In genomic region chr11:124738713-124739478, GRCh38 we compare ENCODE assay signal across 9 cellular contexts. TPM values are rescaled to one million over a fixed set of nuclear protein-coding genes. Genes with fewer than 3 reads are reported as not detected.
DNase-seq lines count a peak whose midpoint lies in the region; ATAC-seq and TF ChIP-seq lines count a peak whose summit lies in the region.
"Had no signal": no experiment of that assay in that cellular context is flagged by ENCODE, and none has a peak within 500 bp of the region (broad histone marks: within the 10 kb centered on the region; RNA-seq: fewer than 3 reads in every experiment).

No MANE protein-coding gene starts in this region.

- no peaks in the 10 kb centered on the region for H3K36me3 ChIP-seq in heart left ventricle
- H3K36me3 ChIP-seq in adipocyte (ENCODE audit: control insufficient read depth, insufficient read depth, low read length, severe bottlenecking): no peaks in the 10 kb centered on the region
- H3K36me3 ChIP-seq in kidney epithelial cell (ENCODE audit: control insufficient read depth, insufficient read depth, low read length): no peaks in the 10 kb centered on the region
- no peaks in the 10 kb centered on the region for H3K36me3 ChIP-seq in thoracic aorta
- no peaks in the 10 kb centered on the region for H3K36me3 ChIP-seq in gastroesophageal sphincter

- peaks cover 0 to 42% (median 16%) of the 10 kb centered on the region in 12 donors for H3K4me1 ChIP-seq in heart left ventricle
- H3K4me1 ChIP-seq in adipocyte (ENCODE audit: control insufficient read depth, insufficient read depth, low read length): peaks cover 5% of the 10 kb centered on the region
- H3K4me1 ChIP-seq in thoracic aorta (ENCODE audit: control insufficient read depth in 1 of 2, low read depth in 2 of 2): peaks cover 6 to 23% of the 10 kb centered on the region in 2 donors
- H3K4me1 ChIP-seq in gastroesophageal sphincter: peaks cover 0 to 23% (median 12%) of the 10 kb centered on the region in 3 donors

- H3K4me3 ChIP-seq in heart left ventricle (peak overlapping the region in 8 of 12 donors; percentile 56 to 78 (median 62)), adipocyte (ENCODE audit: low read length) (peak overlapping the region; percentile 73), kidney epithelial cell (ENCODE audit: low read depth, low read length) (peak overlapping the region; percentile 35), thoracic aorta (peak overlapping the region; percentile 82), gastroesophageal sphincter (peak overlapping the region in 1 of 2 donors; percentile 59)

- DNase-seq in heart left ventricle (no peak), left cardiac atrium (no peak), adipocyte (ENCODE audit: low read depth) (no peak), kidney epithelial cell (ENCODE audit: low read depth) (no peak), thoracic aorta (ENCODE audit: low spot score) (no peak), NCI-H774 (lab: John Stamatoyannopoulos, UW) (no peak)
- DNase-seq in stimulated activated CD4-positive, alpha-beta T cell treated with anti-CD3 and anti-CD28 coated beads, Interleukin-1b, Interleukin-23, amount 100 ng/mL, for 48 hours: no peak

- TF ChIP-seq EP300 in gastroesophageal sphincter (IDR thresholded peaks at IDR 0.05): no peak

- ATAC-seq in heart left ventricle: no peak
- ATAC-seq in left cardiac atrium: no peak
- no peak for ATAC-seq in thoracic aorta (ENCODE audit: insufficient number of reproducible peaks, low FRiP score, low read depth)
- ATAC-seq in gastroesophageal sphincter: no peak

- intact Hi-C loops in heart left ventricle (cut with DNase I): no loop called here
- intact Hi-C loops in left cardiac atrium (cut with DNase I): no loop called here

- 56 to 64% (median 59%) methylated on average over 21 of the region's 21 CpGs for WGBS in heart left ventricle, 4 donors
- 74 to 83% methylated on average over 13 to 20 of the region's 21 CpGs for WGBS in gastroesophageal sphincter (ENCODE audit: low coverage in 1 of 2), 2 donors

- no peaks in the 10 kb centered on the region for H3K9me3 ChIP-seq in heart left ventricle
- H3K9me3 ChIP-seq in adipocyte (ENCODE audit: control insufficient read depth, low read length): no peaks in the 10 kb centered on the region
- H3K9me3 ChIP-seq in thoracic aorta: no peaks in the 10 kb centered on the region
- H3K9me3 ChIP-seq in gastroesophageal sphincter: no peaks in the 10 kb centered on the region

- peaks cover 0 to 33% (median 5%) of the 10 kb centered on the region in 9 donors for H3K27me3 ChIP-seq in heart left ventricle
- H3K27me3 ChIP-seq in adipocyte (replicated peaks; ENCODE audit: control insufficient read depth, insufficient read depth, low read length): peaks cover 90% of the 10 kb centered on the region
- peaks cover 35% of the 10 kb centered on the region for H3K27me3 ChIP-seq in kidney epithelial cell (ENCODE audit: control insufficient read depth, insufficient read depth, low read length)
- no peaks in the 10 kb centered on the region for H3K27me3 ChIP-seq in thoracic aorta (replicated peaks; ENCODE audit: insufficient read depth)
- peaks cover 67% of the 10 kb centered on the region for H3K27me3 ChIP-seq in gastroesophageal sphincter

- H3K9ac ChIP-seq in adipocyte (ENCODE audit: low read length): no peak overlapping the region

- H3K27ac ChIP-seq in heart left ventricle (peak overlapping the region in 1 of 12 donors; percentile 16), thoracic aorta (no peak overlapping the region), gastroesophageal sphincter (no peak overlapping the region)

- no peak for TF ChIP-seq POLR2A in heart left ventricle (IDR thresholded peaks at IDR 0.05)
- no peak for TF ChIP-seq POLR2A in gastroesophageal sphincter (IDR thresholded peaks at IDR 0.05)

- TF ChIP-seq CTCF in heart left ventricle (IDR thresholded peaks at IDR 0.05): no peak
- no peak for TF ChIP-seq CTCF in kidney epithelial cell (IDR thresholded peaks at IDR 0.05; ENCODE audit: insufficient read depth, low read length, poor library complexity, severe bottlenecking)
- no peak for TF ChIP-seq CTCF in thoracic aorta (IDR thresholded peaks at IDR 0.05)
- no peak for TF ChIP-seq CTCF in gastroesophageal sphincter (IDR thresholded peaks at IDR 0.05)

RNA-seq across cellular contexts. Expression of gene NRGN, which starts 0.8 kb away (rescaled TPM):
- total RNA-seq in heart left ventricle: 1 to 10 TPM; 1.2 to 9.0 (median 3.3) TPM
- polyA plus RNA-seq in heart left ventricle: 10 to 100 TPM in 1 of 2 donors, 1 to 10 TPM in 1; 4.4 to 13.8 TPM
- 1 to 10 TPM; 6.6 to 8.2 TPM for total RNA-seq in left cardiac atrium
- not detected in 2 replicates for total RNA-seq in kidney epithelial cell
- 10 to 100 TPM in 1 of 2 donors, 1 to 10 TPM in 1; 7.3 to 17.5 TPM for total RNA-seq in thoracic aorta
- 1 to 10 TPM in 3 of 4 donors, under 1 TPM in 1; 0.66 to 2.4 (median 1.8) TPM for total RNA-seq in gastroesophageal sphincter
- total RNA-seq: bronchial epithelial cell had no signal

RNA-seq across cellular contexts. Expression of gene VSIG2, which starts 13.2 kb away (rescaled TPM):
- total RNA-seq in heart left ventricle (1 to 10 TPM in 6 of 9 donors, under 1 TPM in 3; 0.44 to 4.8 (median 1.4) TPM), left cardiac atrium (1 to 10 TPM in 1 of 2 donors, under 1 TPM in 1; 0.88 to 1.8 TPM), kidney epithelial cell (0.50 TPM in 1 of 2 replicates, not detected in the other), thoracic aorta (1 to 10 TPM; 1.2 to 2.7 TPM), gastroesophageal sphincter (1 to 10 TPM in 2 of 4 donors, under 1 TPM in 1, not detected in 1; 0.58 to 3.2 (median 1.2) TPM)
- polyA plus RNA-seq in heart left ventricle: under 1 TPM; 0.42 to 0.61 TPM

RNA-seq across cellular contexts. Expression of gene ESAM, which starts 23.2 kb away (rescaled TPM):
- total RNA-seq in heart left ventricle (100 to 1,000 TPM in 1 of 9 donors, 10 to 100 TPM in 8; 24.8 to 111 (median 43.3) TPM), left cardiac atrium (10 to 100 TPM; 41.6 to 67.2 TPM), kidney epithelial cell (10.3 and 10.4 TPM in 2 replicates), thoracic aorta (100 to 1,000 TPM in 1 of 2 donors, 10 to 100 TPM in 1; 54.2 to 116 TPM), gastroesophageal sphincter (10 to 100 TPM in 3 of 4 donors, 1 to 10 TPM in 1; 9.8 to 38.4 (median 22.4) TPM)
- 10 to 100 TPM; 35.9 to 81.2 TPM for polyA plus RNA-seq in heart left ventricle
- total RNA-seq: bronchial epithelial cell had no signal
